15 cellular contexts compared by ENCODE assay signal in the genomic region with DNA sequence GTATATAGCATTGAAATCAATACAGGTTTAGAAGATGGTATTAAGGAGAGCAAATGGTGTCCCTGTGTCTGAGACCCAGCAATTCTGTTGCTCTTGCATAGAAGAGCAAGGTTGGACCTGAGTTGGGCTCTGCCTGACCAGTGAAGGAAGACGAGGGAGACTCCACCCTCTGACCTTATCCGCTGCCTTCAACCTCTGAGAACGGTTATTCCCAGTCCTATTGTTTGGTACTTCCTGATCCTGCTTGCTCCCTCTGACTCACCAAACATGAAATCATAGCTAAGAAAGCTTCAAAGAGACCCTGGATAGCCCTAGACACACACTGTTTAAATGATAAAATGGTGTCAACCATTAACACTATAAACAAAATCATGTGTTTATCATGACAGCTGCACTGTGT.
A peak's percentile ranks its signal among the peaks of the same experiment; 100 is the strongest.
DNase-seq lines count a peak whose midpoint lies in the region; ATAC-seq, FAIRE-seq and TF ChIP-seq lines count a peak whose summit lies in the region.
"Had no signal": no experiment of that assay in that cellular context is flagged by ENCODE, and none has a peak within 500 bp of the region (broad histone marks: within the 10 kb centered on the region; RNA-seq: fewer than 3 reads in every experiment).

No MANE protein-coding gene starts in this region.

- H3K4me3 ChIP-seq in epithelial cell of esophagus (ENCODE audit: low read length) (no peak overlapping the region), foreskin fibroblast (ENCODE audit: low read depth in 1 of 2, low read length in 2 of 2) (no peak overlapping the region)

- peak; percentile 68 for ATAC-seq in left lobe of liver
- ATAC-seq: naive thymus-derived CD8-positive, alpha-beta T cell had no signal

- FAIRE-seq in urothelium cell line (lab: Jason Lieb, UNC): no peak
- FAIRE-seq: G401.6, GM19239 had no signal

- TF ChIP-seq CTCF in epithelial cell of esophagus (IDR thresholded peaks at IDR 0.05; ENCODE audit: insufficient read depth, low read depth, low read length, missing control alignments) (no peak), foreskin fibroblast (IDR thresholded peaks at IDR 0.05; ENCODE audit: low read depth, low read length) (no peak)

- DNase-seq in NCI-H226: peak; percentile 25
- DNase-seq in epithelial cell of esophagus (ENCODE audit: low read depth): peak; percentile 75
- no peak for DNase-seq in left lobe of liver (ENCODE audit: low spot score)
- DNase-seq in urothelium cell line (ENCODE audit: low spot score): peak; percentile 31
- no peak for DNase-seq in foreskin fibroblast
- no peak for DNase-seq in T-helper 9 cell
- DNase-seq in NCI-H128 (lab: John Stamatoyannopoulos, UW; ENCODE audit: unreplicated experiment): no peak
- DNase-seq: activated naive CD4-positive, alpha-beta T cell treated with anti-CD3 and anti-CD28 coated beads, Interleukin-2, amount 50 U/mL, for 16 hours; immature natural killer cell; naive thymus-derived CD8-positive, alpha-beta T cell; NCI-H187 treated with DMSO at 0.1 percent for 48 hours; NCI-H748 treated with DMSO at 0.1 percent for 48 hours; SHP77 had no signal

Comparison
In these comparisons a context has a peak if more than half of its experiments do, and no peak if none do; other contexts are left out.
1. DNase-seq: peak in NCI-H226 (single experiment), epithelial cell of esophagus (single experiment) and urothelium cell line (single experiment); none in left lobe of liver (single experiment), foreskin fibroblast (0 of 2), T-helper 9 cell (single experiment) and NCI-H128 (single experiment).